30 cellular contexts compared by ENCODE assay signal in the genomic region with DNA sequence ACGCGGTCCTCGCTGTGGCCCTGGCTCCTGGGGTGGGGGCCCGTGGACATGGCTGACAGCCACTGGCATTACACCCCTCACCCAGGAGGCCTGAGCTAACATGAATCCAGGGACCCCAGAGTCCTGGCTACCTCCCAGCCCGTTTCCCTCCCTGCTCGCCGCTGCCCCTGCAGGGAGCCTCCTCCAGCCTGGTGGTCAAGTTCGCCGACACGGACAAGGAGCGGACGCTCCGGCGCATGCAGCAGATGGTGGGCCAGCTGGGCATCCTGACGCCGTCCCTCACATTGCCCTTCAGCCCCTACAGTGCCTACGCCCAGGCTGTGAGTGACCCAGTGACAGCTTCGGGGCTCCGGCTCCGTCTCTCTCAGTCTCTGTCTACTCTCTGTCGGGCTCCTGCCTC. TPM values are rescaled to one million over a fixed set of nuclear protein-coding genes. Genes with fewer than 3 reads are reported as not detected.
"Had no signal": no experiment of that assay in that cellular context is flagged by ENCODE, and none has a peak within 500 bp of the region (broad histone marks: within the 10 kb centered on the region; RNA-seq: fewer than 3 reads in every experiment).

No MANE protein-coding gene starts in this region.

- H3K4me3 ChIP-seq: left lung, lower lobe of right lung, neural progenitor cell, ovary, right atrium auricular region, right lobe of liver, smooth muscle cell, tibial nerve, uterus had no signal

- H3K9ac ChIP-seq: neural progenitor cell had no signal

- H3K27me3 ChIP-seq: neural progenitor cell, ovary, right atrium auricular region, right lobe of liver had no signal

- H3K36me3 Mint-ChIP-seq: immature natural killer cell; naive thymus-derived CD8-positive, alpha-beta T cell; stimulated activated memory B cell treated with anti-CD40 and anti-IgM and Interleukin-4, amounts not matched to agents 10 μg/mL and 1 μg/mL and 100 μg/mL, for 72 hours; type B pancreatic cell had no signal

- H3K4me1 Mint-ChIP-seq: nephron had no signal

- H3K27ac Mint-ChIP-seq: immature natural killer cell; nephron; neural progenitor cell; progenitor cell of endocrine pancreas; stimulated activated memory B cell treated with anti-CD40 and anti-IgM and Interleukin-4, amounts not matched to agents 10 μg/mL and 1 μg/mL and 100 μg/mL, for 72 hours; stimulated activated naive CD8-positive, alpha-beta T cell treated with anti-CD3 and anti-CD28 coated beads, Interleukin-15, amount 100 ng/mL, for 72 hours; type B pancreatic cell had no signal

- H3K4me3 Mint-ChIP-seq: immature natural killer cell; naive thymus-derived CD8-positive, alpha-beta T cell; nephron; neural progenitor cell; stimulated activated memory B cell treated with anti-CD40 and anti-IgM and Interleukin-4, amounts not matched to agents 10 μg/mL and 1 μg/mL and 100 μg/mL, for 72 hours; stimulated activated naive CD8-positive, alpha-beta T cell treated with anti-CD3 and anti-CD28 coated beads, Interleukin-15, amount 100 ng/mL, for 72 hours; type B pancreatic cell had no signal

- H3K4me2 ChIP-seq: neural progenitor cell, smooth muscle cell had no signal

- DNase-seq: hypothalamus; immature natural killer cell; kidney; left colon; left lung; lower lobe of right lung; mammary epithelial cell; mesenchymal stem cell; naive thymus-derived CD8-positive, alpha-beta T cell; occipital lobe; ovary; right lobe of liver; stimulated activated CD4-positive, alpha-beta T cell treated with anti-CD3 and anti-CD28 coated beads, Interleukin-1b, Interleukin-23, amount 100 ng/mL, for 48 hours; stimulated activated CD4-positive, alpha-beta T cell treated with anti-CD3 and anti-CD28 coated beads, Interleukin-2, amount 100 ng/mL, for 48 hours; stimulated activated CD4-positive, alpha-beta T cell treated with anti-CD3 and anti-CD28 coated beads, Interleukin-4, amount 100 ng/mL, for 4 hours; stimulated activated CD8-positive, alpha-beta memory T cell treated with anti-CD3 and anti-CD28 coated beads, Interleukin-4, amount 100 ng/mL, for 48 hours; stimulated activated naive CD4-positive, alpha-beta T cell treated with Interleukin-2 at 50 U/mL for 16 hours; stimulated activated naive CD8-positive, alpha-beta T cell treated with anti-CD3 and anti-CD28 coated beads, Interleukin-15, amount 100 ng/mL, for 72 hours; uterus had no signal

- ATAC-seq: left colon; left lung; lower lobe of right lung; naive thymus-derived CD8-positive, alpha-beta T cell; right lobe of liver; stimulated activated memory B cell treated with anti-CD40 and anti-IgM and Interleukin-4, amounts not matched to agents 10 μg/mL and 1 μg/mL and 100 μg/mL, for 72 hours; stimulated activated naive CD8-positive, alpha-beta T cell treated with anti-CD3 and anti-CD28 coated beads, Interleukin-15, amount 100 ng/mL, for 72 hours had no signal

- H3K27ac ChIP-seq: left lung, lower lobe of right lung, neural progenitor cell, neutrophil, ovary, right atrium auricular region, right lobe of liver, tibial nerve, uterus had no signal

- H3K36me3 ChIP-seq: left lung, lower lobe of right lung, neural progenitor cell, neutrophil, ovary, right atrium auricular region, right lobe of liver, tibial nerve, uterus had no signal

- H3K9me3 Mint-ChIP-seq: nephron; neural progenitor cell; stimulated activated naive CD8-positive, alpha-beta T cell treated with anti-CD3 and anti-CD28 coated beads, Interleukin-15, amount 100 ng/mL, for 72 hours; type B pancreatic cell had no signal

- H3K9me3 ChIP-seq: left lung, lower lobe of right lung, neutrophil, ovary, right atrium auricular region, right lobe of liver, tibial nerve, uterus had no signal

- H2AFZ ChIP-seq: neural progenitor cell had no signal

- H3K4me1 ChIP-seq: right lobe of liver had no signal

RNA-seq across cellular contexts. Expression of a gene that starts 56.6 kb away (rescaled TPM):
- total RNA-seq: lower lobe of right lung, pulmonary artery endothelial cell, skeletal muscle tissue, smooth muscle cell, tibial nerve had no signal
- polyA plus RNA-seq: immature natural killer cell; naive thymus-derived CD8-positive, alpha-beta T cell had no signal
